Comparison of ENCODE assay signal across 22 cellular contexts in the genomic region with DNA sequence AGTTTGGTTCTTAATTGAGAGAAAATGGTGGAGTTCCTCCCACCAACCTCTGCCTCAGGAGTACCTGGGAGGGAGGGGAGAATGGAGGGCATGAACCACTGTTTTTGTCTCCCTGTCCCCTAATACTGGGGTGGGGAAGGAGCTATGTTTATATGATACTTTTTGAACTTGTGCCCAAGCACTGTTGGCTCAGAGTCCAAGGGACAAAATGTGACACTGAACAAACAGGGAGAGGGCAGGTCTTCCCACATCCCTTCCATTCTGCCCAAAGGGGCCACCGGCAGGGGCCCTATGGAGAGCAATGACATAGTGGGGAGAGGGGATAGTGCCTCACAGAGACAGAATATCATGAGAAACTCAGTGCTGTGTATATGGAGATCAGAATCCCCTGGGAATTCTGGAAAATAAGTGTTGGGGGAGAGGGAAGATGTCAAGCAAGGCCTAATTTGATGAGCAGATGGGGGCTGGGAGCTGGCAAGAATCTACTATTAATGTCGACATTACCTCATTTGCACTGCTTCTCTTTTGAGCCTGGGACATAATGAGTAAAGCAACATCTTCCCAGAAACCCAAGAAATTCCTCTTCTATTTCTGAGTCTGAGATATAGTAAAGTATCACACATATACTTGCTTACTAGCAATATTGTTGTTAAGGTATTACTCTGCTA.
"Had no signal": no experiment of that assay in that cellular context is flagged by ENCODE, and none has a peak within 500 bp of the region (broad histone marks: within the 10 kb centered on the region; RNA-seq: fewer than 3 reads in every experiment).

No MANE protein-coding gene starts in this region.

- H3K36me3 ChIP-seq: breast epithelium, sigmoid colon, vagina had no signal

- H3K9me3 ChIP-seq: breast epithelium, sigmoid colon, testis, vagina had no signal

- ATAC-seq: activated T-cell treated with anti-CD3 and anti-CD28 coated beads, Interleukin-2, amount 50 U/mL, for 72 hours; esophagus mucosa; stimulated activated naive B cell treated with anti-CD40 and anti-IgM and Interleukin-4, amounts not matched to agents 10 μg/mL and 1 μg/mL and 100 μg/mL, for 72 hours had no signal

- DNase-seq: activated CD4-positive, alpha-beta memory T cell treated with anti-CD3 and anti-CD28 coated beads, Interleukin-2, amount 10 ng/mL, durations not matched to agents 7 days and 5 days; activated CD4-positive, alpha-beta T cell treated with anti-CD3 and anti-CD28 coated beads, Interleukin-2, amount 10 ng/mL, durations not matched to agents 24 days and 14 days; activated effector memory CD4-positive, alpha-beta T cell treated with Interleukin-2 at 50 U/mL for 16 hours; activated naive CD4-positive, alpha-beta T cell treated with anti-CD3 and anti-CD28 coated beads for 36 hours; activated naive CD8-positive, alpha-beta T cell treated with anti-CD3 and anti-CD28 coated beads, Interleukin-2, amount 10 ng/mL, durations not matched to agents 7 days and 5 days; activated T-cell treated with anti-CD3 and anti-CD28 coated beads, Interleukin-2, amount 50 U/mL, for 72 hours; amniotic stem cell; effector memory CD4-positive, alpha-beta T cell; foreskin melanocyte; glutamatergic neuron; hippocampal formation; naive B cell; occipital lobe; posterior cingulate gyrus; sigmoid colon; stimulated activated CD4-positive, alpha-beta T cell treated with anti-CD3 and anti-CD28 coated beads, Interleukin-15, amount 100 ng/mL, for 24 hours; stimulated activated naive B cell treated with anti-CD40 and anti-IgM and Interleukin-4, amounts not matched to agents 10 μg/mL and 1 μg/mL and 100 μg/mL, for 72 hours; testis had no signal

- H3K27ac ChIP-seq: breast epithelium, sigmoid colon, testis, vagina had no signal

- H3K4me3 ChIP-seq: breast epithelium, sigmoid colon, smooth muscle cell, testis, vagina had no signal

- H3K27me3 ChIP-seq: breast epithelium, sigmoid colon, testis, vagina had no signal

- H3K4me2 ChIP-seq: smooth muscle cell had no signal

- H3K4me1 ChIP-seq: breast epithelium, sigmoid colon, testis, vagina had no signal
